In the genomic region with DNA sequence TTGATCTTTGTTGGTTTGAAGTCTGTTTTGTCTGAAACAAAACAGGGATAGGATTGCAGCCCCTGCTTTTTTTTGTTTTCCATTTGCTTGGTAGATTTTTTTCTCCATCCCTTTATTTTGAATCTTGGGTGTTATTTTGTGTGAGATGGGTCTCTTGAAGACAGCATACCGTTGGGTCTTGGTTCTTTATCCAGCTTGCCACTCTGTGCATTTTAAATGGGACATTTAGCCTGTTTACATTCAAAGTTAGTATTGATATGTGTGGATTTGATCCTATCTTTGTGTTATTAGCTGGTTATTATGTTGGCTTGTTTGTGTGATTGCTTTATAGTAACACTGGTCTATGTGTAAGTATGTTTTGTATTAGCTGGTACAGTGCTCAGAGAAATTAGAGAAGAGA, we compare ENCODE assay signal across 26 cellular contexts. TPM values are rescaled to one million over a fixed set of nuclear protein-coding genes. Genes with fewer than 3 reads are reported as not detected.
"Had no signal": no experiment of that assay in that cellular context is flagged by ENCODE, and none has a peak within 500 bp of the region (broad histone marks: within the 10 kb centered on the region; RNA-seq: fewer than 3 reads in every experiment).

No MANE protein-coding gene starts in this region.

- H3K36me3 ChIP-seq: neural progenitor cell, ovary, right lobe of liver, sigmoid colon, stomach, thoracic aorta, thyroid gland, tibial nerve, upper lobe of left lung, vagina had no signal

- H3K9me3 ChIP-seq: ovary, psoas muscle, right lobe of liver, sigmoid colon, thyroid gland, vagina had no signal

- H3K27me3 ChIP-seq: neural progenitor cell, ovary, right lobe of liver, sigmoid colon, stomach, thyroid gland, tibial nerve, upper lobe of left lung, vagina had no signal

- H3K4me3 ChIP-seq: neural progenitor cell, ovary, psoas muscle, right lobe of liver, sigmoid colon, stomach, thoracic aorta, thyroid gland, tibial nerve, upper lobe of left lung, vagina had no signal

- ATAC-seq: natural killer cell; psoas muscle; right cardiac atrium; right lobe of liver; stimulated activated effector memory CD8-positive, alpha-beta T cell treated with anti-CD3 and anti-CD28 coated beads, Interleukin-12 subunit alpha, Interleukin-12 subunit beta, amount 100 ng/mL, for 72 hours; stimulated activated naive B cell treated with anti-CD40 and anti-IgM and Interleukin-4, amounts not matched to agents 10 μg/mL and 1 μg/mL and 100 μg/mL, for 72 hours had no signal

- H3K79me2 ChIP-seq: parathyroid adenoma had no signal

- H3K9ac ChIP-seq: neural progenitor cell, parathyroid adenoma had no signal

- DNase-seq: natural killer cell; occipital lobe; ovary; posterior cingulate gyrus; psoas muscle; right cardiac atrium; right lobe of liver; sigmoid colon; small intestine; stimulated activated CD4-positive, alpha-beta T cell treated with anti-CD3 and anti-CD28 coated beads, Interleukin-15, amount 100 ng/mL, for 24 hours; stimulated activated CD4-positive, alpha-beta T cell treated with anti-CD3 and anti-CD28 coated beads, Interleukin-2, amount 100 ng/mL, for 24 hours; stimulated activated CD4-positive, alpha-beta T cell treated with anti-CD3 and anti-CD28 coated beads, Interleukin-2, amount 100 ng/mL, for 48 hours; stimulated activated CD4-positive, alpha-beta T cell treated with anti-CD3 and anti-CD28 coated beads, Interleukin-4, amount 100 ng/mL, for 24 hours; stimulated activated naive B cell treated with anti-CD40 and anti-IgM and Interleukin-4, amounts not matched to agents 10 μg/mL and 1 μg/mL and 100 μg/mL, for 72 hours; stimulated activated naive CD4-positive, alpha-beta T cell treated with Interleukin-2 at 50 U/mL for 16 hours; stomach; thyroid gland; trophoblast cell; upper lobe of left lung had no signal

- H3K27ac ChIP-seq: neural progenitor cell, ovary, parathyroid adenoma, psoas muscle, right lobe of liver, sigmoid colon, stomach, thoracic aorta, thyroid gland, tibial nerve, upper lobe of left lung, vagina had no signal

- H2AFZ ChIP-seq: neural progenitor cell, parathyroid adenoma had no signal

- H3K4me2 ChIP-seq: neural progenitor cell had no signal

- H3K4me1 ChIP-seq: neural progenitor cell, parathyroid adenoma, sigmoid colon, stomach, thyroid gland, tibial nerve, upper lobe of left lung, vagina had no signal

- FAIRE-seq: small intestine, urothelium cell line had no signal

RNA-seq across cellular contexts. Expression of a gene that starts 40.9 kb away (rescaled TPM):
- total RNA-seq: natural killer cell had no signal
